18 cellular contexts compared by ENCODE assay signal in the genomic region with DNA sequence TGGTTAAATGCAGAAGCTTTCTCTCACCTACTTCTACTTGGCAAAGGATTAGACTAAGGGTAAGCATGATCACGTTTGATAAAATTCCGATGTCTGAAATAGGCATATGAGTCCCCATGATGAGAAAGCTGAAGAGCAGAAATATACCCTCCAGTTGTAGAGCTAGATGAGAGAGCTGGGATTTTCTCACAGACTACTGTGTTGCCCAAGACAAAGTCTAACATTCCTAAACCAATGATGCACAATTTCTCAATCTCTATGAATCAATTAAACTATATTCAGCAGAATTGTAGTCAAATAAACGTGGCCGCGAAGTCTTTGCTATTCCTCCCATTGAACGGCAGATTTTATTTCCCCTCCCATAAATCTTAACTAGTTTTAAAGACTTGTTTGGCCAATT.
"Had no signal": no experiment of that assay in that cellular context is flagged by ENCODE, and none has a peak within 500 bp of the region (broad histone marks: within the 10 kb centered on the region; RNA-seq: fewer than 3 reads in every experiment).

No MANE protein-coding gene starts in this region.

- H3K9ac ChIP-seq: parathyroid adenoma had no signal

- H3K4me1 Mint-ChIP-seq: activated naive CD4-positive, alpha-beta T cell treated with anti-CD3 and anti-CD28 coated beads, Interleukin-2, amount 50 U/mL, for 24 hours; naive thymus-derived CD8-positive, alpha-beta T cell; stimulated activated naive B cell treated with anti-CD40 and anti-IgM and Interleukin-4, amounts not matched to agents 10 μg/mL and 1 μg/mL and 100 μg/mL, for 72 hours had no signal

- H3K4me3 Mint-ChIP-seq: activated naive CD4-positive, alpha-beta T cell treated with anti-CD3 and anti-CD28 coated beads, Interleukin-2, amount 50 U/mL, for 24 hours; naive thymus-derived CD8-positive, alpha-beta T cell; stimulated activated naive B cell treated with anti-CD40 and anti-IgM and Interleukin-4, amounts not matched to agents 10 μg/mL and 1 μg/mL and 100 μg/mL, for 72 hours had no signal

- H3K27ac Mint-ChIP-seq: activated naive CD4-positive, alpha-beta T cell treated with anti-CD3 and anti-CD28 coated beads, Interleukin-2, amount 50 U/mL, for 24 hours; naive thymus-derived CD8-positive, alpha-beta T cell; stimulated activated naive B cell treated with anti-CD40 and anti-IgM and Interleukin-4, amounts not matched to agents 10 μg/mL and 1 μg/mL and 100 μg/mL, for 72 hours had no signal

- H3K9me3 ChIP-seq: neutrophil, right lobe of liver, spleen, upper lobe of right lung had no signal

- H3K79me2 ChIP-seq: parathyroid adenoma had no signal

- DNase-seq: activated CD4-positive, alpha-beta T cell treated with anti-CD3 and anti-CD28 coated beads for 1 hour; activated CD4-positive, alpha-beta T cell treated with anti-CD3 and anti-CD28 coated beads, Interleukin-2, amount 50 U/mL, for 4 hours; activated gamma-delta T cell; adrenal gland; dermis blood vessel endothelial cell; effector memory CD4-positive, alpha-beta T cell; left cardiac atrium; naive thymus-derived CD8-positive, alpha-beta T cell; right lobe of liver; spleen; stimulated activated CD4-positive, alpha-beta T cell treated with anti-CD3 and anti-CD28 coated beads, Interleukin-4, amount 100 ng/mL, for 4 hours; stimulated activated naive B cell treated with anti-CD40 and anti-IgM and Interleukin-4, amounts not matched to agents 10 μg/mL and 1 μg/mL and 100 μg/mL, for 72 hours; T-helper 2 cell; upper lobe of right lung; WERI-Rb-1 had no signal

- H3K27me3 ChIP-seq: adrenal gland, neutrophil, right lobe of liver, spleen, upper lobe of right lung had no signal

- H3K27ac ChIP-seq: adrenal gland, neutrophil, parathyroid adenoma, right lobe of liver, spleen, upper lobe of right lung, WERI-Rb-1 had no signal

- H3K36me3 ChIP-seq: adrenal gland, neutrophil, right lobe of liver, spleen, upper lobe of right lung, WERI-Rb-1 had no signal

- H2AFZ ChIP-seq: parathyroid adenoma had no signal

- H3K36me3 Mint-ChIP-seq: activated naive CD4-positive, alpha-beta T cell treated with anti-CD3 and anti-CD28 coated beads, Interleukin-2, amount 50 U/mL, for 24 hours; naive thymus-derived CD8-positive, alpha-beta T cell; stimulated activated naive B cell treated with anti-CD40 and anti-IgM and Interleukin-4, amounts not matched to agents 10 μg/mL and 1 μg/mL and 100 μg/mL, for 72 hours had no signal

- H3K27me3 Mint-ChIP-seq: activated naive CD4-positive, alpha-beta T cell treated with anti-CD3 and anti-CD28 coated beads, Interleukin-2, amount 50 U/mL, for 24 hours; naive thymus-derived CD8-positive, alpha-beta T cell; stimulated activated naive B cell treated with anti-CD40 and anti-IgM and Interleukin-4, amounts not matched to agents 10 μg/mL and 1 μg/mL and 100 μg/mL, for 72 hours had no signal

- H3K4me1 ChIP-seq: adrenal gland, parathyroid adenoma, right lobe of liver, spleen, upper lobe of right lung had no signal

- H3K9me3 Mint-ChIP-seq: activated naive CD4-positive, alpha-beta T cell treated with anti-CD3 and anti-CD28 coated beads, Interleukin-2, amount 50 U/mL, for 24 hours; stimulated activated naive B cell treated with anti-CD40 and anti-IgM and Interleukin-4, amounts not matched to agents 10 μg/mL and 1 μg/mL and 100 μg/mL, for 72 hours had no signal

- H3K4me3 ChIP-seq: adrenal gland, right lobe of liver, spleen, upper lobe of right lung had no signal
